Comparison of ENCODE assay signal across 8 cellular contexts in the genomic region with DNA sequence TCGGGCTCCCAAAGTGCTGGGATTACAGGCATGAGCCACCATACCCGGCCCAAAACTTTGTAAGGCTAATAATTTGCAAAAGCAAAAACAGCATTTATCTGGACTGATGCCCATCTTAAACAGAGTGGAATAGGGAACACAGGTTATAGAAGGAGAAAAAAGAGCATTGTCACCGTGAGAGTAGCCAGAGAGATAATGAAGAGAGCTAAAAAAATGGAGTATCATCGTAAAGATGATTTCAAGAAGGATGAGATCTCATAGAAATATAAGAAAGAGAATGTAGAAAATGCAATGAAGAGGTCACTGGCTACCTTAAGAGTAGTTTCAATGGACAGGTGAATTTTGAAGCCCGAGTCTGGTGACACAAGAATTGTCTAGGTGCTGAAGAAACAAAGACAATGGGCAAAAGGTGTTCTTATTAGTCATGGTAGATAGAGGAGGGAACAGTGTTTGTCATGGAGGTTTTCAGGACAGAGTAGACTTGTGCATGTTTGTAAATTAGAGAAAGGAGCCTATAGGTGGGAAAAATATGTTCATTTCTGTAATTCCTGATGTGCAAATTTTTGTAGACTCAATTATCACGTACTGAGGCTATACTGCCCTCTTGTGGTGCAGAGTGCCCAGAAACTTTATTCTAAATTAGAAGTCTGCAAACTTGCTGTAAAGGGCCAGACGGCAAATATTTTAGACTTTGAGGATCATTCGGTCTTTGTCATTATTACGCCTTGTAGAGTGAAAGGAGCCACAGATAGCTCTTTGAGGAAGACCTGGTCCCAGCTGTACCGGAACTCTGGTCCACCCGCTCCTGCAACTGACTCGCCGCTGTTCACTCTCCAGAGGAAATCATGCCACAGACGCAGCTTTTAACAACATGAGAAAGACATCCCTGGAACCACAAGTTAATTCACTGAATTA. TPM values are rescaled to one million over a fixed set of nuclear protein-coding genes. Genes with fewer than 3 reads are reported as not detected.
DNase-seq lines count a peak whose midpoint lies in the region; ATAC-seq and TF ChIP-seq lines count a peak whose summit lies in the region.

No MANE protein-coding gene starts in this region.

- no peaks in the 10 kb centered on the region for H3K79me1 ChIP-seq in mesendoderm (ENCODE audit: low read length)

- ATAC-seq in HG02885 (IDR thresholded peaks at IDR 0.05; ENCODE audit: poor library complexity, unreplicated experiment): no peak

- H2AK5ac ChIP-seq in mesendoderm (ENCODE audit: low read length): no peak overlapping the region

- no peak overlapping the region for H2BK5ac ChIP-seq in mesendoderm (ENCODE audit: low read length)

- H3K27ac ChIP-seq in 22Rv1 (no peak overlapping the region), mesendoderm (ENCODE audit: low read depth, low read length) (no peak overlapping the region)

- no peak overlapping the region for H3K18ac ChIP-seq in mesendoderm (ENCODE audit: low read length)

- H3K27me3 ChIP-seq in mesendoderm (ENCODE audit: insufficient read depth, low read length, poor library complexity): no peaks in the 10 kb centered on the region

- no peak overlapping the region for H4K5ac ChIP-seq in mesendoderm (ENCODE audit: low read length)

- H3K56ac ChIP-seq in mesendoderm (ENCODE audit: low read length): peak overlapping the region; percentile 58

- no peak overlapping the region for H3K4me3 ChIP-seq in mesendoderm (ENCODE audit: low read length)

- H3K9ac ChIP-seq in mesendoderm (ENCODE audit: low read length): no peak overlapping the region

- H3K4me3 Mint-ChIP-seq in chondrocyte (ENCODE audit: unreplicated experiment): no peak overlapping the region

- no peak overlapping the region for H4K8ac ChIP-seq in mesendoderm (ENCODE audit: low read depth, low read length)

- H3K4me1 ChIP-seq in mesendoderm (ENCODE audit: control insufficient read depth, low read depth, low read length): no peaks in the 10 kb centered on the region

- no peak overlapping the region for H2BK120ac ChIP-seq in mesendoderm (ENCODE audit: low read depth, low read length)

- no peak overlapping the region for H3K4ac ChIP-seq in mesendoderm (ENCODE audit: low read depth, low read length)

- no peak overlapping the region for H3K23ac ChIP-seq in mesendoderm (ENCODE audit: low read length)

- no peaks in the 10 kb centered on the region for H3K4me1 Mint-ChIP-seq in chondrocyte (ENCODE audit: low read depth)

- DNase-seq in NCI-H2171 (lab: John Stamatoyannopoulos, UW): peak; percentile 36
- DNase-seq in activated CD4-positive, CD25-positive, alpha-beta regulatory T cell treated with anti-CD3 and anti-CD28 coated beads, Interleukin-2, amount 50 U/mL, for 72 hours: peak; percentile 52
- DNase-seq in chondrocyte (ENCODE audit: low spot score): no peak
- peak; percentile 35 for DNase-seq in mesendoderm
- DNase-seq in stimulated activated CD8-positive, alpha-beta memory T cell treated with anti-CD3 and anti-CD28 coated beads, Interleukin-7, amount 100 ng/mL, for 1 hour (ENCODE audit: low read depth in 2 of 2): peak; percentile 17 to 40

- peaks cover 43% of the 10 kb centered on the region for H3K27me3 Mint-ChIP-seq in chondrocyte (ENCODE audit: low read depth)

- TF ChIP-seq CTCF in 22Rv1 (IDR thresholded peaks at IDR 0.05) (peak; percentile 96), GM12872 (IDR thresholded peaks at IDR 0.05; ENCODE audit: insufficient read depth, low read depth, low read length) (peak; percentile 74), chondrocyte (IDR thresholded peaks at IDR 0.05) (peak; percentile 93)

- no peaks in the 10 kb centered on the region for H3K36me3 Mint-ChIP-seq in chondrocyte (ENCODE audit: low read depth)

- H3K36me3 ChIP-seq in mesendoderm (ENCODE audit: control insufficient read depth, insufficient read depth, low read length): no peaks in the 10 kb centered on the region

- H2BK15ac ChIP-seq in mesendoderm (replicated peaks; ENCODE audit: low read depth): no peak overlapping the region

- no peak overlapping the region for H3K4me2 ChIP-seq in mesendoderm (ENCODE audit: low read length)

- H3K27ac Mint-ChIP-seq in chondrocyte (ENCODE audit: unreplicated experiment): no peak overlapping the region

- no peaks in the 10 kb centered on the region for H3K9me3 Mint-ChIP-seq in chondrocyte (ENCODE audit: low read depth)

- WGBS in mesendoderm (ENCODE audit: extremely low coverage, insufficient coverage, low lambda C conversion rate): no CpG with 5 or more reads among the region's 14 CpGs

- no peaks in the 10 kb centered on the region for H3K79me2 ChIP-seq in mesendoderm (ENCODE audit: control insufficient read depth, insufficient read depth, low read length)

RNA-seq across cellular contexts. Expression of gene TMEM183A, which starts 8.1 kb away (rescaled TPM):
- 51.4 to 59.1 TPM (median 55.5 TPM) in 3 replicates for total RNA-seq in chondrocyte
- polyA plus RNA-seq in mesendoderm (2013, experiment 1 of 2): 78.9 TPM
- 80.1 TPM for polyA plus RNA-seq in mesendoderm (2013, experiment 2 of 2)

RNA-seq across cellular contexts. Expression of gene PPFIA4, which starts 27.2 kb away (rescaled TPM):
- 6.0 to 16.3 TPM (median 14.7 TPM) in 3 replicates for total RNA-seq in chondrocyte
- 0.59 TPM for polyA plus RNA-seq in mesendoderm (2013, experiment 1 of 2)
- polyA plus RNA-seq in mesendoderm (2013, experiment 2 of 2): 0.83 TPM

RNA-seq across cellular contexts. Expression of gene CYB5R1, which starts 32.0 kb away (rescaled TPM):
- 45.6 to 48.9 TPM (median 46.0 TPM) in 3 replicates for total RNA-seq in chondrocyte
- 11.6 TPM for polyA plus RNA-seq in mesendoderm (2013, experiment 1 of 2)
- polyA plus RNA-seq in mesendoderm (2013, experiment 2 of 2): 10.6 TPM

RNA-seq across cellular contexts. Expression of gene ADIPOR1, which starts 41.0 kb away (rescaled TPM):
- total RNA-seq in chondrocyte: 69.3 to 73.9 TPM (median 73.7 TPM) in 3 replicates
- polyA plus RNA-seq in mesendoderm (2013, experiment 1 of 2): 95.5 TPM
- 94.0 TPM for polyA plus RNA-seq in mesendoderm (2013, experiment 2 of 2)
